Comparison of ENCODE assay signal across 8 cellular contexts in the genomic region with DNA sequence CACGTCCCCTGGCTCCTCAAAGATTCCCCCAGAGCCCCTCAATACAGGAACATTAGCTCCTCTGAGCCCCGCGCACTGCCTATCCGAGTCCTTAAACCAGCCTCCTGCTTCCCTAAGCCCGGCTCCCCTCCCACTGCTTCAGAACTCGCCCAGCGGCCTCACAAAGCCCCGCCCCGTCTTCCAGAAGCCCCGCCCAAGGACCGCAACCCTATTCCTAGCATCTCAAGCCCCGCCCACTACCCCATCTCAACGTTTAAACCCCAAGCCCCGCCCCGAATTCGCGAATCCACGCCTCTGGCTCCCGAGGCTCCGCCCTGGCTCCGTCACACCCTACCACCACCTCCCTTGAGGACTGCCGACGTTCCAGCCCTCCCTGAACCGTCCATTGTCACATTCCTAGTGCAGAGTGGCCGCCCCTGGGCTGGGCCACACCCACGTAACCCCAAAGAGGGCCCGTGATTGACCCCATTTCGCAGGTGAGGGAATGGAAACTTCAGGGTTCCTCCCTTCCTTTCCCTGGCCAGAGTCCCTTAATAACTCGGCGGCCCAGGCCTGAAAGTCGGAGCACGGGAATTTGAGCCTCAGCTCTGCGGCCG. TPM values are rescaled to one million over a fixed set of nuclear protein-coding genes. Genes with fewer than 3 reads are reported as not detected.
A peak's percentile ranks its signal among the peaks of the same experiment; 100 is the strongest.
DNase-seq lines count a peak whose midpoint lies in the region; ATAC-seq, FAIRE-seq and TF ChIP-seq lines count a peak whose summit lies in the region.

No MANE protein-coding gene starts in this region.

- peak overlapping the region; percentile 91 for H3K4me2 ChIP-seq in SU-DHL-6 (ENCODE audit: low read depth, low read length, poor library complexity, severe bottlenecking)

- peaks cover 4 to 33% (median 12%) of the 10 kb centered on the region in 3 donors for H3K4me1 ChIP-seq in pancreas
- peaks cover 0 to 48% (median 18%) of the 10 kb centered on the region in 4 donors for H3K4me1 ChIP-seq in tibial nerve

- H4K20me1 ChIP-seq in SU-DHL-6 (ENCODE audit: low read depth, low read length): no peaks in the 10 kb centered on the region

- H3K9me3 Mint-ChIP-seq in activated naive CD8-positive, alpha-beta T cell treated with anti-CD3 and anti-CD28 coated beads, Interleukin-2, amount 50 U/mL, for 24 hours: no peaks in the 10 kb centered on the region

- H3K36me3 Mint-ChIP-seq in activated naive CD8-positive, alpha-beta T cell treated with anti-CD3 and anti-CD28 coated beads, Interleukin-2, amount 50 U/mL, for 24 hours (ENCODE audit: low read depth): no peaks in the 10 kb centered on the region

- TF ChIP-seq CTCF in GM10266 (IDR thresholded peaks at IDR 0.05; ENCODE audit: control insufficient read depth, insufficient read depth, low read depth, missing control alignments): no peak
- TF ChIP-seq CTCF in SU-DHL-6 (IDR thresholded peaks at IDR 0.05; ENCODE audit: insufficient read depth, low read length, poor library complexity, severe bottlenecking): peak; percentile 5
- TF ChIP-seq CTCF in pancreas (IDR thresholded peaks at IDR 0.05): no peak
- peak in 2 of 5 experiments; percentile 10 to 18 for TF ChIP-seq CTCF in tibial nerve (IDR thresholded peaks at IDR 0.05)

- ATAC-seq in HG02678 (IDR thresholded peaks at IDR 0.05; ENCODE audit: unreplicated experiment) (peak; percentile 51), Right ventricle myocardium superior (ENCODE audit: poor library complexity) (peak; percentile 84), pancreas (peak; percentile 82 to 87 (median 83))
- ATAC-seq in activated naive CD8-positive, alpha-beta T cell treated with anti-CD3 and anti-CD28 coated beads, Interleukin-2, amount 50 U/mL, for 24 hours: peak; percentile 65

- no peaks in the 10 kb centered on the region for H3K9me3 ChIP-seq in SU-DHL-6 (ENCODE audit: insufficient read depth, low read length)
- H3K9me3 ChIP-seq in pancreas: no peaks in the 10 kb centered on the region
- H3K9me3 ChIP-seq in tibial nerve: no peaks in the 10 kb centered on the region

- no peaks in the 10 kb centered on the region for H3K27me3 ChIP-seq in SU-DHL-6 (ENCODE audit: low read length)
- H3K27me3 ChIP-seq in pancreas: no peaks in the 10 kb centered on the region
- no peaks in the 10 kb centered on the region for H3K27me3 ChIP-seq in tibial nerve

- 0 out of 2 replicates have a peak overlapping the region, but pooled peaks have one; percentile 34 for H3K27ac ChIP-seq in SU-DHL-6 (ENCODE audit: low read depth, low read length)
- peak overlapping the region; percentile 88 to 95 (median 92) for H3K27ac ChIP-seq in pancreas
- H3K27ac ChIP-seq in tibial nerve: peak overlapping the region; percentile 92 to 100 (median 98)

- H2AFZ ChIP-seq in SU-DHL-6 (ENCODE audit: low read depth, low read length, severe bottlenecking): peak overlapping the region; percentile 86

- 1 to 2% methylated on average over 33 to 34 of the region's 34 CpGs for WGBS in pancreas, 2 donors
- WGBS in tibial nerve, 2 donors: 0 to 4% methylated on average over 34 of the region's 34 CpGs

- no peaks in the 10 kb centered on the region for H3K36me3 ChIP-seq in SU-DHL-6 (ENCODE audit: low read length)
- no peaks in the 10 kb centered on the region for H3K36me3 ChIP-seq in pancreas
- H3K36me3 ChIP-seq in tibial nerve: no peaks in the 10 kb centered on the region

- TF ChIP-seq EP300 in tibial nerve (IDR thresholded peaks at IDR 0.05): peak; percentile 57 to 89

- TF ChIP-seq POLR2A in tibial nerve (IDR thresholded peaks at IDR 0.05): peak; percentile 53 to 63

- peak overlapping the region; percentile 88 for H3K4me3 Mint-ChIP-seq in activated naive CD8-positive, alpha-beta T cell treated with anti-CD3 and anti-CD28 coated beads, Interleukin-2, amount 50 U/mL, for 24 hours

- DNase-seq in GM10266 (ENCODE audit: extremely low spot score) (peak; percentile 95), NCI-H1105 treated with DMSO at 0.1 percent for 48 hours (lab: John Stamatoyannopoulos, UW) (peak; percentile 92), Right ventricle myocardium superior (peak; percentile 100), pancreas (peak; percentile 98 to 100 (median 100)), tibial nerve (ENCODE audit: low spot score in 2 of 2) (peak; percentile 100)
- DNase-seq in activated naive CD8-positive, alpha-beta T cell treated with anti-CD3 and anti-CD28 coated beads, Interleukin-2, amount 50 U/mL, for 24 hours: peak; percentile 99

- peaks cover 19% of the 10 kb centered on the region for H3F3A ChIP-seq in SU-DHL-6 (ENCODE audit: insufficient read depth)

- H3K4me3 ChIP-seq in SU-DHL-6 (ENCODE audit: insufficient read depth, low read length, poor library complexity, severe bottlenecking) (peak overlapping the region; percentile 61), pancreas (peak overlapping the region; percentile 65 to 84 (median 78)), tibial nerve (peak overlapping the region; percentile 45 to 99 (median 79))

- no peaks in the 10 kb centered on the region for H3K79me2 ChIP-seq in SU-DHL-6 (ENCODE audit: insufficient read depth, low read length)

- H3K27me3 Mint-ChIP-seq in activated naive CD8-positive, alpha-beta T cell treated with anti-CD3 and anti-CD28 coated beads, Interleukin-2, amount 50 U/mL, for 24 hours: no peaks in the 10 kb centered on the region

- peak overlapping the region; percentile 72 for H3K9ac ChIP-seq in SU-DHL-6 (ENCODE audit: low read length)

- no peaks in the 10 kb centered on the region for H3K9me2 ChIP-seq in SU-DHL-6 (replicated peaks; ENCODE audit: insufficient read depth, low read length)

- H3K27ac Mint-ChIP-seq in activated naive CD8-positive, alpha-beta T cell treated with anti-CD3 and anti-CD28 coated beads, Interleukin-2, amount 50 U/mL, for 24 hours: peak overlapping the region; percentile 91

- intact Hi-C loops in Right ventricle myocardium superior (cut with DNase I): loop anchor here (5.0 kb wide), 1 partner anchor 40 kb away; no protein-coding TSS in a partner anchor
- intact Hi-C loops in pancreas (cut with DNase I): no loop called here

- FAIRE-seq in pancreas (lab: Jason Lieb, UNC): peak; percentile 41

- peaks cover 41% of the 10 kb centered on the region for H3K4me1 Mint-ChIP-seq in activated naive CD8-positive, alpha-beta T cell treated with anti-CD3 and anti-CD28 coated beads, Interleukin-2, amount 50 U/mL, for 24 hours

RNA-seq across cellular contexts. Expression of gene CORO1C, which starts 0.6 kb away (rescaled TPM):
- 69.1 TPM for total RNA-seq in Right ventricle myocardium superior
- total RNA-seq in pancreas: 10 to 100 TPM; 14.1 to 62.3 (median 19.5) TPM
- polyA plus RNA-seq in pancreas: 1 to 10 TPM; 9.9 to 10.0 TPM
- total RNA-seq in tibial nerve: 100 to 1,000 TPM; 110 to 181 (median 158) TPM

Comparison
In these comparisons a context has a peak if more than half of its experiments do, and no peak if none do; other contexts are left out.
1. Peak in every context shown above with its lines: DNase-seq, ATAC-seq, H3K4me3 ChIP-seq and H3K27ac ChIP-seq.
2. H3K27ac ChIP-seq: peak in every context shown above with its lines; median percentile 98 in tibial nerve; 92 in pancreas; 34 in SU-DHL-6.